Comparison of ENCODE assay signal across 1 cellular context in genomic region chr19:986083-986482, GRCh38.
A peak's percentile ranks its signal among the peaks of the same experiment; 100 is the strongest.
TF ChIP-seq lines count a peak whose summit lies in the region.

No MANE protein-coding gene starts in this region.

TF ChIP-seq in K562, 482 proteins besides CTCF, POLR2A, EP300 and RAD21:
- TF ChIP-seq ARID3B (CRISPR knock-in tag; IDR thresholded peaks at IDR 0.05; ENCODE audit: borderline replicate concordance) (no peak), HCFC1 (IDR thresholded peaks at IDR 0.05; ENCODE audit: low read depth, low read length) (no peak), KLF6 (CRISPR knock-in tag; IDR thresholded peaks at IDR 0.05; ENCODE audit: borderline replicate concordance) (no peak), SMARCB1 (IDR thresholded peaks at IDR 0.05; ENCODE audit: insufficient read length, low read depth) (no peak), RBFOX2 (IDR thresholded peaks at IDR 0.05; ENCODE audit: low read depth, low read length) (peak; percentile 40; the same call in 1 of the 2 replicates), ZNF551 (CRISPR knock-in tag; IDR thresholded peaks at IDR 0.05) (no peak), ZNF668 (CRISPR knock-in tag; IDR thresholded peaks at IDR 0.05) (no peak)
